19 cellular contexts compared by ENCODE assay signal in the genomic region with DNA sequence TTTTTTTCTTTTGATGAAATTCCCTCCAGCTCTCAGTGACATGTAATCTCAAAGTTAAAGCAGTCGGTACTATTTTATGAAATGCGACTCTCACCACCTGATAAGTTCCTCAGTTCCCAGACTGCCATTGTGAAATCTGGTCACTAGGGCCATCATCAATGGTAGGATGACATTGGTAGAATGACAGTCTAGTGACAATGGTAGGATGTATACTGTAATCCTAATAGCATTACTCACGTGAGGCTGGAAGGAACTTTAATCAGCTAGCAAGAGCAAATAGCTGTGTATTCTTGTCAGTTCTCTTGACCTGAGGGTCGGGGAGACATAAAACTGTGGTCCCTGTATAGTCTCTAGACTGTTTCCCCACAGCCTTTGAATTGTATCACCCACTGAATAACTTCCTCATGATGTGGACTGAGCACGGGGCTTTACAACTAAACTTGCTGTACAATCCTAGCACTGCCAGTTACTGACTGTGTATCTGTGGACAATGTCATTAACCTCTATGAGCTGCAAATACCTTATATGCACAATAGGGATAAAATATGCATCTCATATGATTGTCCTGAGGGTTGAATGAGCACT. TPM values are rescaled to one million over a fixed set of nuclear protein-coding genes. Genes with fewer than 3 reads are reported as not detected.
DNase-seq lines count a peak whose midpoint lies in the region; ATAC-seq and TF ChIP-seq lines count a peak whose summit lies in the region.
"Had no signal": no experiment of that assay in that cellular context is flagged by ENCODE, and none has a peak within 500 bp of the region (broad histone marks: within the 10 kb centered on the region; RNA-seq: fewer than 3 reads in every experiment).

No MANE protein-coding gene starts in this region.

- no peaks in the 10 kb centered on the region for H3K9me3 Mint-ChIP-seq in activated CD4-positive, alpha-beta T cell treated with anti-CD3 and anti-CD28 coated beads for 36 hours (ENCODE audit: low read depth)
- no peaks in the 10 kb centered on the region for H3K9me3 Mint-ChIP-seq in activated naive CD8-positive, alpha-beta T cell (ENCODE audit: low read depth)
- H3K9me3 Mint-ChIP-seq in activated naive CD8-positive, alpha-beta T cell treated with anti-CD3 and anti-CD28 coated beads for 36 hours, result no peaks in the 10 kb centered on the region
- no peaks in the 10 kb centered on the region for H3K9me3 Mint-ChIP-seq in activated CD8-positive, alpha-beta T cell treated with anti-CD3 and anti-CD28 coated beads for 36 hours

- intact Hi-C loops in activated CD4-positive, alpha-beta T cell treated with anti-CD3 and anti-CD28 coated beads for 36 hours (cut with DNase I, micrococcal nuclease), result no loop called here
- intact Hi-C loops in activated CD8-positive, alpha-beta T cell treated with anti-CD3 and anti-CD28 coated beads for 36 hours (cut with micrococcal nuclease), result no loop called here

- TF ChIP-seq CTCF in activated CD8-positive, alpha-beta T cell treated with anti-CD3 and anti-CD28 coated beads for 36 hours (IDR thresholded peaks at IDR 0.05), result no peak

- H3K27me3 Mint-ChIP-seq in activated CD4-positive, alpha-beta T cell treated with anti-CD3 and anti-CD28 coated beads for 36 hours, result no peaks in the 10 kb centered on the region
- H3K27me3 Mint-ChIP-seq in activated naive CD8-positive, alpha-beta T cell, result no peaks in the 10 kb centered on the region
- no peaks in the 10 kb centered on the region for H3K27me3 Mint-ChIP-seq in activated naive CD8-positive, alpha-beta T cell treated with anti-CD3 and anti-CD28 coated beads for 36 hours
- H3K27me3 Mint-ChIP-seq in activated CD8-positive, alpha-beta T cell treated with anti-CD3 and anti-CD28 coated beads for 36 hours, result no peaks in the 10 kb centered on the region

- peak overlapping the region; percentile 71 for H3K27ac Mint-ChIP-seq in activated CD4-positive, alpha-beta T cell treated with anti-CD3 and anti-CD28 coated beads for 36 hours
- peak overlapping the region; percentile 16 for H3K27ac Mint-ChIP-seq in activated naive CD8-positive, alpha-beta T cell
- no peak overlapping the region for H3K27ac Mint-ChIP-seq in activated naive CD8-positive, alpha-beta T cell treated with anti-CD3 and anti-CD28 coated beads for 36 hours
- H3K27ac Mint-ChIP-seq in activated CD8-positive, alpha-beta T cell treated with anti-CD3 and anti-CD28 coated beads for 36 hours, result peak overlapping the region; percentile 22

- DNase-seq in activated CD4-positive, alpha-beta T cell treated with anti-CD3 and anti-CD28 coated beads for 36 hours, result no peak
- no peak for DNase-seq in activated CD4-positive, alpha-beta T cell treated with anti-CD3 and anti-CD28 coated beads for 4 hours
- no peak for DNase-seq in activated naive CD8-positive, alpha-beta T cell treated with anti-CD3 and anti-CD28 coated beads for 36 hours
- no peak for DNase-seq in activated CD8-positive, alpha-beta T cell treated with anti-CD3 and anti-CD28 coated beads for 36 hours
- no peak for DNase-seq in SKM-1 (lab: John Stamatoyannopoulos, UW; ENCODE audit: unreplicated experiment)
- DNase-seq in NCI-H446 (lab: John Stamatoyannopoulos, UW), result no peak
- DNase-seq: C1 segment of cervical spinal cord, H7, NCI-H1048, NCI-H1436 treated with DMSO at 0.1 percent for 48 hours, NCI-H2081 treated with DMSO at 0.1 percent for 48 hours, NCI-H524, Peyer's patch had no signal

- peak; percentile 38 for ATAC-seq in activated CD4-positive, alpha-beta T cell treated with anti-CD3 and anti-CD28 coated beads for 36 hours
- ATAC-seq in activated CD8-positive, alpha-beta T cell treated with anti-CD3 and anti-CD28 coated beads for 36 hours, result peak; percentile 36
- no peak for ATAC-seq in GM18520 (IDR thresholded peaks at IDR 0.05; ENCODE audit: unreplicated experiment)
- ATAC-seq: Right ventricle myocardium inferior had no signal

- H3K4me1 Mint-ChIP-seq in activated CD4-positive, alpha-beta T cell treated with anti-CD3 and anti-CD28 coated beads for 36 hours, result peaks cover 75% of the 10 kb centered on the region
- H3K4me1 Mint-ChIP-seq in activated naive CD8-positive, alpha-beta T cell (ENCODE audit: low read depth), result peaks cover 70% of the 10 kb centered on the region
- peaks cover 46% of the 10 kb centered on the region for H3K4me1 Mint-ChIP-seq in activated naive CD8-positive, alpha-beta T cell treated with anti-CD3 and anti-CD28 coated beads for 36 hours
- H3K4me1 Mint-ChIP-seq in activated CD8-positive, alpha-beta T cell treated with anti-CD3 and anti-CD28 coated beads for 36 hours (ENCODE audit: low read depth), result peaks cover 71% of the 10 kb centered on the region

- no peak overlapping the region for H3K4me3 Mint-ChIP-seq in activated CD4-positive, alpha-beta T cell treated with anti-CD3 and anti-CD28 coated beads for 36 hours
- H3K4me3 Mint-ChIP-seq in activated naive CD8-positive, alpha-beta T cell, result no peak overlapping the region
- no peak overlapping the region for H3K4me3 Mint-ChIP-seq in activated naive CD8-positive, alpha-beta T cell treated with anti-CD3 and anti-CD28 coated beads for 36 hours
- no peak overlapping the region for H3K4me3 Mint-ChIP-seq in activated CD8-positive, alpha-beta T cell treated with anti-CD3 and anti-CD28 coated beads for 36 hours

- peaks cover 38% of the 10 kb centered on the region for H3K36me3 Mint-ChIP-seq in activated CD4-positive, alpha-beta T cell treated with anti-CD3 and anti-CD28 coated beads for 36 hours (ENCODE audit: low read depth)
- peaks cover 30% of the 10 kb centered on the region for H3K36me3 Mint-ChIP-seq in activated naive CD8-positive, alpha-beta T cell
- H3K36me3 Mint-ChIP-seq in activated naive CD8-positive, alpha-beta T cell treated with anti-CD3 and anti-CD28 coated beads for 36 hours, result peaks cover 31% of the 10 kb centered on the region
- H3K36me3 Mint-ChIP-seq in activated CD8-positive, alpha-beta T cell treated with anti-CD3 and anti-CD28 coated beads for 36 hours (ENCODE audit: low read depth), result peaks cover 29% of the 10 kb centered on the region

- CTCF ChIA-PET in activated CD4-positive, alpha-beta T cell treated with anti-CD3 and anti-CD28 coated beads for 36 hours (lab: Charles Lee), result interaction anchor here (0.6 to 1.7 kb wide), 2 partner anchors 10 to 11 kb away, joined by 3 to 4 read pairs; no protein-coding TSS in a partner anchor
- CTCF ChIA-PET in activated CD8-positive, alpha-beta T cell treated with anti-CD3 and anti-CD28 coated beads for 36 hours (lab: Charles Lee), result interaction anchor here (1.3 kb wide), 1 partner anchor 24 kb away, joined by 5 read pairs; no protein-coding TSS in a partner anchor

- POLR2A ChIA-PET in activated CD4-positive, alpha-beta T cell treated with anti-CD3 and anti-CD28 coated beads for 36 hours (lab: Charles Lee), result no interaction called here
- POLR2A ChIA-PET in activated CD8-positive, alpha-beta T cell treated with anti-CD3 and anti-CD28 coated beads for 36 hours (lab: Charles Lee), result no interaction called here

RNA-seq across cellular contexts. Expression of gene TRAT1, which starts 23.2 kb away (rescaled TPM):
- 10 to 100 TPM; 17.2 to 22.5 TPM for total RNA-seq in activated CD4-positive, alpha-beta T cell treated with anti-CD3 and anti-CD28 coated beads for 36 hours
- 10 to 100 TPM; 12.3 to 15.2 TPM for total RNA-seq in activated naive CD8-positive, alpha-beta T cell treated with anti-CD3 and anti-CD28 coated beads for 36 hours
- 10 to 100 TPM; 13.8 to 15.5 TPM for total RNA-seq in activated CD8-positive, alpha-beta T cell treated with anti-CD3 and anti-CD28 coated beads for 36 hours
- total RNA-seq: A673, H7, HT-29, MCF 10A, Right ventricle myocardium inferior had no signal
